In genomic region chr2:11129598-11130449, GRCh38 we compare ENCODE assay signal across 8 cellular contexts. TPM values are rescaled to one million over a fixed set of nuclear protein-coding genes. Genes with fewer than 3 reads are reported as not detected.
DNase-seq lines count a peak whose midpoint lies in the region; ATAC-seq and TF ChIP-seq lines count a peak whose summit lies in the region.

No MANE protein-coding gene starts in this region.

- no peaks in the 10 kb centered on the region for H4K20me1 ChIP-seq in smooth muscle cell (ENCODE audit: low read depth)

- no peaks in the 10 kb centered on the region for H3K9me3 ChIP-seq in iPS DF 6.9 (ENCODE audit: control insufficient read depth, insufficient read depth, low read length)
- H3K9me3 ChIP-seq in smooth muscle cell (replicated peaks; ENCODE audit: low read depth), result no peaks in the 10 kb centered on the region

- no peaks in the 10 kb centered on the region for H3K27me3 ChIP-seq in iPS DF 6.9 (ENCODE audit: control insufficient read depth, insufficient read depth, low read length)
- H3K27me3 ChIP-seq in smooth muscle cell (ENCODE audit: low read depth), result no peaks in the 10 kb centered on the region

- TF ChIP-seq CTCF in RWPE1 (conservative IDR thresholded peaks at IDR 0.05; ENCODE audit: low read depth) (peak; percentile 44), smooth muscle cell (IDR thresholded peaks at IDR 0.05; ENCODE audit: borderline replicate concordance, insufficient read depth, poor library complexity, severe bottlenecking) (peak; percentile 25)

- H3K79me2 ChIP-seq in smooth muscle cell (ENCODE audit: low read depth), result no peaks in the 10 kb centered on the region

- DNase-seq in NCI-H2029 (lab: John Stamatoyannopoulos, UW) (peak; percentile 58), NCI-H2029 treated with DMSO at 0.1 percent for 48 hours (lab: John Stamatoyannopoulos, UW) (no peak), RWPE1 (ENCODE audit: low spot score) (peak; percentile 57), iPS DF 6.9 (ENCODE audit: low read depth, low spot score) (no peak), smooth muscle cell (lab: John Stamatoyannopoulos, UW; ENCODE audit: unreplicated experiment) (no peak), epidermal melanocyte (ENCODE audit: insufficient read length, low spot score) (no peak)
- peak; percentile 82 for DNase-seq in activated naive CD4-positive, alpha-beta T cell treated with anti-CD3 and anti-CD28 coated beads, Interleukin-2, amount 50 U/mL, for 16 hours

- peak; percentile 75 for ATAC-seq in HG03432 (IDR thresholded peaks at IDR 0.05; ENCODE audit: unreplicated experiment)

- H3K4me1 ChIP-seq in iPS DF 6.9 (ENCODE audit: control insufficient read depth, insufficient read depth, low read length) (peaks cover 8% of the 10 kb centered on the region; the same call in 1 of the 2 replicates), smooth muscle cell (ENCODE audit: low read depth) (peaks cover 7% of the 10 kb centered on the region)

- no CpG with 5 or more reads among the region's 46 CpGs for WGBS in iPS DF 6.9 (ENCODE audit: insufficient coverage, insufficient read length)
- 23% methylated on average over 24 of the region's 46 CpGs for WGBS in smooth muscle cell (ENCODE audit: low lambda C conversion rate)

- H3K4me3 ChIP-seq in iPS DF 6.9 (ENCODE audit: low read length) (peak overlapping the region; percentile 16; the same call in 1 of the 2 replicates), smooth muscle cell (peak overlapping the region; percentile 49)

- peak overlapping the region; percentile 80 for H3K4me2 ChIP-seq in smooth muscle cell

- H3K36me3 ChIP-seq in iPS DF 6.9 (ENCODE audit: control insufficient read depth, insufficient read depth, low read length), result no peaks in the 10 kb centered on the region
- H3K36me3 ChIP-seq in smooth muscle cell (ENCODE audit: low read depth), result no peaks in the 10 kb centered on the region

- H3K27ac ChIP-seq in RWPE1 (peak overlapping the region; percentile 33), iPS DF 6.9 (ENCODE audit: low read length) (no peak overlapping the region), smooth muscle cell (ENCODE audit: low read depth) (no peak overlapping the region)

- peaks cover 8% of the 10 kb centered on the region for H3F3A ChIP-seq in smooth muscle cell (ENCODE audit: low read depth)

- CTCF ChIA-PET in RWPE1 (lab: Yijun Ruan, JAX), result interaction anchor here (0.5 to 5.4 kb wide), 8 partner anchors 9 to 307 kb away, joined by 3 to 51 read pairs (median 4); no protein-coding TSS in a partner anchor

- POLR2A ChIA-PET in RWPE1 (lab: Yijun Ruan, JAX; ENCODE audit: low non-redundant PET), result no interaction called here

- peak overlapping the region; percentile 88 for H2AFZ ChIP-seq in smooth muscle cell (ENCODE audit: low read depth)

- H3K9ac ChIP-seq in smooth muscle cell (ENCODE audit: low read depth), result no peak overlapping the region

RNA-seq across cellular contexts. Expression of gene SLC66A3, which starts 25.4 kb away (rescaled TPM):
- total RNA-seq in smooth muscle cell, result 37.2 and 41.0 TPM in 2 replicates
- 27.4 and 33.5 TPM in 2 replicates for polyA plus RNA-seq in smooth muscle cell

Comparison
In these comparisons a context has a peak if more than half of its experiments do, and no peak if none do; other contexts are left out.
1. DNase-seq: peak in NCI-H2029 (single experiment), RWPE1 (single experiment) and activated naive CD4-positive, alpha-beta T cell treated with anti-CD3 and anti-CD28 coated beads, Interleukin-2, amount 50 U/mL, for 16 hours (single experiment); none in NCI-H2029 treated with DMSO at 0.1 percent for 48 hours (single experiment), iPS DF 6.9 (single experiment), smooth muscle cell (single experiment) and epidermal melanocyte (single experiment).